Comparison of ENCODE assay signal across 20 cellular contexts in genomic region chr6:53539561-53539960, GRCh38.
"Had no signal": no experiment of that assay in that cellular context is flagged by ENCODE, and none has a peak within 500 bp of the region (broad histone marks: within the 10 kb centered on the region; RNA-seq: fewer than 3 reads in every experiment).

No MANE protein-coding gene starts in this region.

- H3K4me3 ChIP-seq: left ventricle myocardium inferior, neural progenitor cell, sigmoid colon had no signal

- H3K9me3 Mint-ChIP-seq: activated naive CD8-positive, alpha-beta T cell treated with anti-CD3 and anti-CD28 coated beads for 36 hours; activated T-helper 2 cell treated with anti-CD3 and anti-CD28 coated beads, Interferon-gamma antibody, Interleukin-2, Interleukin-4, amounts not matched to agents 10 μg/mL and 5 μg/mL and 100 μg/mL, durations not matched to agents 14 hours and 24 hours and 36 hours; mesothelial cell of epicardium; naive thymus-derived CD8-positive, alpha-beta T cell had no signal

- H3K27me3 Mint-ChIP-seq: activated naive CD8-positive, alpha-beta T cell treated with anti-CD3 and anti-CD28 coated beads for 36 hours; naive thymus-derived CD8-positive, alpha-beta T cell had no signal

- H3K27ac ChIP-seq: left ventricle myocardium inferior, neural progenitor cell, sigmoid colon, VCaP had no signal

- H3K4me2 ChIP-seq: neural progenitor cell had no signal

- H3K36me3 ChIP-seq: left ventricle myocardium inferior, neural progenitor cell, sigmoid colon had no signal

- H3K9ac ChIP-seq: neural progenitor cell had no signal

- H3K9me3 ChIP-seq: left ventricle myocardium inferior, sigmoid colon had no signal

- H3K27ac Mint-ChIP-seq: activated naive CD8-positive, alpha-beta T cell treated with anti-CD3 and anti-CD28 coated beads for 36 hours; activated T-helper 2 cell treated with anti-CD3 and anti-CD28 coated beads, Interferon-gamma antibody, Interleukin-2, Interleukin-4, amounts not matched to agents 10 μg/mL and 5 μg/mL and 100 μg/mL, durations not matched to agents 14 hours and 24 hours and 36 hours; mesothelial cell of epicardium; neural progenitor cell had no signal

- ATAC-seq: esophagus mucosa; naive thymus-derived CD8-positive, alpha-beta T cell had no signal

- H3K4me3 Mint-ChIP-seq: activated naive CD8-positive, alpha-beta T cell treated with anti-CD3 and anti-CD28 coated beads for 36 hours; mesothelial cell of epicardium; neural progenitor cell had no signal

- DNase-seq: activated CD4-positive, CD25-positive, alpha-beta regulatory T cell treated with anti-CD3 and anti-CD28 coated beads, Interleukin-2, amount 50 U/mL, for 72 hours; activated naive CD4-positive, alpha-beta T cell; activated naive CD8-positive, alpha-beta T cell treated with anti-CD3 and anti-CD28 coated beads for 36 hours; activated T-cell treated with anti-CD3 and anti-CD28 coated beads, Interleukin-2, amount 50 U/mL, for 1 hour; central memory CD4-positive, alpha-beta T cell; effector memory CD4-positive, alpha-beta T cell; hippocampal formation; left ventricle myocardium inferior; naive thymus-derived CD8-positive, alpha-beta T cell; sigmoid colon; stimulated activated CD4-positive, alpha-beta T cell treated with anti-CD3 and anti-CD28 coated beads, Interleukin-2, amount 100 ng/mL, for 48 hours; stimulated activated CD8-positive, alpha-beta memory T cell treated with anti-CD3 and anti-CD28 coated beads, Interleukin-4, amount 100 ng/mL, for 48 hours; stimulated activated naive CD4-positive, alpha-beta T cell treated with Interleukin-2 at 50 U/mL for 16 hours; T-helper 1 cell; T-helper 9 cell had no signal

- H3K36me3 Mint-ChIP-seq: mesothelial cell of epicardium had no signal

- H3K27me3 ChIP-seq: neural progenitor cell, sigmoid colon had no signal

- H2AFZ ChIP-seq: neural progenitor cell had no signal
